27 cellular contexts compared by ENCODE assay signal in genomic region chr13:89784161-89784809, GRCh38.
"Had no signal": no experiment of that assay in that cellular context is flagged by ENCODE, and none has a peak within 500 bp of the region (broad histone marks: within the 10 kb centered on the region; RNA-seq: fewer than 3 reads in every experiment).

No MANE protein-coding gene starts in this region.

- ATAC-seq: activated T-cell treated with anti-CD3 and anti-CD28 coated beads, Interleukin-2, amount 50 U/mL, for 72 hours; body of pancreas; naive thymus-derived CD8-positive, alpha-beta T cell; psoas muscle had no signal

- H3K27me3 ChIP-seq: body of pancreas, cardiac muscle cell, dorsolateral prefrontal cortex, hepatocyte, testis, transverse colon, uterus had no signal

- H3K36me3 ChIP-seq: cardiac muscle cell, transverse colon, uterus had no signal

- H3K27ac Mint-ChIP-seq: activated naive CD8-positive, alpha-beta T cell; activated T-cell treated with anti-CD3 and anti-CD28 coated beads, Interleukin-2, amount 50 U/mL, for 72 hours; naive thymus-derived CD8-positive, alpha-beta T cell; T-helper 2 cell treated with Interferon-gamma antibody and Interleukin-4, amounts not matched to agents 5 μg/mL and 100 μg/mL, for 36 hours had no signal

- H3K79me2 ChIP-seq: hepatocyte, parathyroid adenoma had no signal

- H3K4me1 ChIP-seq: body of pancreas, parathyroid adenoma, psoas muscle, testis, transverse colon, uterus had no signal

- H3K27me3 Mint-ChIP-seq: activated naive CD8-positive, alpha-beta T cell had no signal

- FAIRE-seq: frontal cortex, keratinocyte had no signal

- H3K9me3 ChIP-seq: body of pancreas, psoas muscle, testis, transverse colon, uterus had no signal

- H3K4me2 ChIP-seq: hepatocyte had no signal

- H3K4me3 ChIP-seq: body of pancreas, cardiac muscle cell, coronary artery, dorsolateral prefrontal cortex, hepatocyte, psoas muscle, testis, transverse colon, uterus had no signal

- H3K36me3 Mint-ChIP-seq: activated naive CD8-positive, alpha-beta T cell had no signal

- H3K9me3 Mint-ChIP-seq: neural crest cell had no signal

- H3K9ac ChIP-seq: parathyroid adenoma had no signal

- H3K27ac ChIP-seq: body of pancreas, cardiac muscle cell, coronary artery, dorsolateral prefrontal cortex, hepatocyte, parathyroid adenoma, psoas muscle, testis, transverse colon, uterus had no signal

- H3K4me1 Mint-ChIP-seq: naive thymus-derived CD8-positive, alpha-beta T cell; neural crest cell had no signal

- H2AFZ ChIP-seq: hepatocyte, parathyroid adenoma had no signal

- DNase-seq: activated CD4-positive, alpha-beta T cell treated with anti-CD3 and anti-CD28 coated beads for 4 hours; activated CD4-positive, alpha-beta T cell treated with anti-CD3 and anti-CD28 coated beads, Interleukin-2, amount 50 U/mL, for 4 hours; activated naive CD4-positive, alpha-beta T cell treated with Interleukin-2 at 50 U/mL for 16 hours; activated T-cell treated with anti-CD3 and anti-CD28 coated beads for 4 hours; activated T-cell treated with anti-CD3 and anti-CD28 coated beads, Interleukin-2, amount 50 U/mL, for 72 hours; anterior cingulate cortex; body of pancreas; cerebellar nuclear complex; dorsolateral prefrontal cortex; effector memory CD4-positive, alpha-beta T cell; midbrain; naive thymus-derived CD8-positive, alpha-beta T cell; occipital lobe; psoas muscle; stimulated activated naive CD8-positive, alpha-beta T cell treated with anti-CD3 and anti-CD28 coated beads, Interleukin-15, Interleukin-2, amounts not matched to agents 100 U/mL and 50 U/mL, for 24 hours; testis; transverse colon; uterus had no signal

- H3K4me3 Mint-ChIP-seq: activated naive CD8-positive, alpha-beta T cell; activated T-cell treated with anti-CD3 and anti-CD28 coated beads, Interleukin-2, amount 50 U/mL, for 72 hours; naive thymus-derived CD8-positive, alpha-beta T cell; neural crest cell; T-helper 2 cell treated with Interferon-gamma antibody and Interleukin-4, amounts not matched to agents 5 μg/mL and 100 μg/mL, for 36 hours had no signal
